1 cellular context compared by ENCODE assay signal in the genomic region with DNA sequence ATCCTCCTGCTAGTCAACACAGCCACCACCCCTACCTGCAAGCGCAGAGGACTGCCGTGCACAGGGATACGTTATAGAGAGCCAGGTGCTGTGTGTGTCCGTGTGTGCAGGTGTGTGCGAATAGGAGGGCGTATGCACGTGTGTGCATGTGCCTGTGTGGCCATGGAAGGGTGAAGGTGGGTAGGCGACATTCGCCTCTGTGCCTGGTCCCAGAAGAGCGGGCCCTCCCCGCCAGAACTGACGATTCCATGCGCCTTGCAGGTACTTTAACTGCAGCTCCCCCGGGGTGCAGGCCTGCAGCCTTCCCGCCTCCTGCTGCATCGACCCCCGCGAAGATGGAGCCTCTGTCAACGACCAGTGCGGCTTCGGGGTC.
TF ChIP-seq lines count a peak whose summit lies in the region.

No MANE protein-coding gene starts in this region.

TF ChIP-seq in IMR-90, 13 proteins besides CTCF, POLR2A, EP300 and RAD21:
- TF ChIP-seq, protein P1, sequence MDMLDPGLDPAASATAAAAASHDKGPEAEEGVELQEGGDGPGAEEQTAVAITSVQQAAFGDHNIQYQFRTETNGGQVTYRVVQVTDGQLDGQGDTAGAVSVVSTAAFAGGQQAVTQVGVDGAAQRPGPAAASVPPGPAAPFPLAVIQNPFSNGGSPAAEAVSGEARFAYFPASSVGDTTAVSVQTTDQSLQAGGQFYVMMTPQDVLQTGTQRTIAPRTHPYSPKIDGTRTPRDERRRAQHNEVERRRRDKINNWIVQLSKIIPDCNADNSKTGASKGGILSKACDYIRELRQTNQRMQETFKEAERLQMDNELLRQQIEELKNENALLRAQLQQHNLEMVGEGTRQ (IDR thresholded peaks at IDR 0.05; ENCODE audit: low read depth, low read length): no peak
- TF ChIP-seq CHD1 (IDR thresholded peaks at IDR 0.05; ENCODE audit: low read depth, low read length): no peak
- TF ChIP-seq MAFK (IDR thresholded peaks at IDR 0.05; ENCODE audit: low read depth, low read length): no peak
- TF ChIP-seq, protein P2, sequence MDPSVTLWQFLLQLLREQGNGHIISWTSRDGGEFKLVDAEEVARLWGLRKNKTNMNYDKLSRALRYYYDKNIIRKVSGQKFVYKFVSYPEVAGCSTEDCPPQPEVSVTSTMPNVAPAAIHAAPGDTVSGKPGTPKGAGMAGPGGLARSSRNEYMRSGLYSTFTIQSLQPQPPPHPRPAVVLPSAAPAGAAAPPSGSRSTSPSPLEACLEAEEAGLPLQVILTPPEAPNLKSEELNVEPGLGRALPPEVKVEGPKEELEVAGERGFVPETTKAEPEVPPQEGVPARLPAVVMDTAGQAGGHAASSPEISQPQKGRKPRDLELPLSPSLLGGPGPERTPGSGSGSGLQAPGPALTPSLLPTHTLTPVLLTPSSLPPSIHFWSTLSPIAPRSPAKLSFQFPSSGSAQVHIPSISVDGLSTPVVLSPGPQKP (IDR thresholded peaks at IDR 0.05; ENCODE audit: borderline replicate concordance, low read depth, low read length): no peak
- TF ChIP-seq RFX5 (IDR thresholded peaks at IDR 0.05; ENCODE audit: low read depth, low read length): no peak
- no peak for TF ChIP-seq NFE2L2 (IDR thresholded peaks at IDR 0.05; ENCODE audit: low read depth, low read length)
- TF ChIP-seq RCOR1 (IDR thresholded peaks at IDR 0.05; ENCODE audit: insufficient replicate concordance, low read length): no peak
- no peak for TF ChIP-seq CEBPB (IDR thresholded peaks at IDR 0.05; ENCODE audit: low read depth, low read length)
- no peak for TF ChIP-seq FOS (IDR thresholded peaks at IDR 0.05; ENCODE audit: low read depth, low read length)
- TF ChIP-seq SMC3 (IDR thresholded peaks at IDR 0.05; ENCODE audit: low read depth, low read length): no peak
- no peak for TF ChIP-seq MAZ (IDR thresholded peaks at IDR 0.05; ENCODE audit: borderline replicate concordance, low read depth, low read length)
- TF ChIP-seq MXI1 (IDR thresholded peaks at IDR 0.05; ENCODE audit: borderline replicate concordance, low read depth, low read length): no peak
- TF ChIP-seq BHLHE40 (IDR thresholded peaks at IDR 0.05; ENCODE audit: low read depth, low read length): no peak
